In genomic region chr10:97334370-97335175, GRCh38 we compare ENCODE assay signal across 1 cellular context.
TF ChIP-seq lines count a peak whose summit lies in the region.

Gene FRAT2, minus strand, starts transcription at chr10:97334729. Its CDS starts 157 bp downstream, at chr10:97334572.

TF ChIP-seq in K562, 482 proteins besides CTCF, POLR2A, EP300 and RAD21 (continued from another document and continues in another):
- no peak; the same call in 1 of the 2 replicates for TF ChIP-seq HMGXB4 (CRISPR knock-in tag; IDR thresholded peaks at IDR 0.05)
- no peak for TF ChIP-seq ZNF507 (tag; conservative IDR thresholded peaks at IDR 0.05)
- no peak for TF ChIP-seq FUS (optimal IDR thresholded peaks at IDR 0.05; ENCODE audit: low read depth, low read length)
- TF ChIP-seq ZNF121 (CRISPR knock-in tag; conservative IDR thresholded peaks at IDR 0.05): no peak
- TF ChIP-seq ZNF146 (CRISPR knock-in tag; IDR thresholded peaks at IDR 0.05; ENCODE audit: unreplicated experiment): no peak
- no peak for TF ChIP-seq KAT7 (CRISPR knock-in tag; IDR thresholded peaks at IDR 0.05; ENCODE audit: borderline replicate concordance)
- TF ChIP-seq ZBTB40 (IDR thresholded peaks at IDR 0.05): no peak
- no peak for TF ChIP-seq ZBTB40 (CRISPR knock-in tag; IDR thresholded peaks at IDR 0.05)
- TF ChIP-seq CREB1 (IDR thresholded peaks at IDR 0.05): peak; percentile 84
- TF ChIP-seq CREB1 (CRISPR knock-in tag; IDR thresholded peaks at IDR 0.05): peak; percentile 88
- TF ChIP-seq MCM7 (IDR thresholded peaks at IDR 0.05): no peak
- TF ChIP-seq TGIF2 (CRISPR knock-in tag; IDR thresholded peaks at IDR 0.05): no peak
- no peak for TF ChIP-seq ZNF324 (CRISPR knock-in tag; IDR thresholded peaks at IDR 0.05)
- no peak for TF ChIP-seq MITF (IDR thresholded peaks at IDR 0.05)
- TF ChIP-seq POLR2AphosphoS2 (IDR thresholded peaks at IDR 0.05; ENCODE audit: low read length): no peak
- TF ChIP-seq NFRKB (IDR thresholded peaks at IDR 0.05; ENCODE audit: low read depth): no peak
- TF ChIP-seq USF1 (CRISPR knock-in tag; IDR thresholded peaks at IDR 0.05): peak; percentile 65
- TF ChIP-seq ELF2 (CRISPR knock-in tag; IDR thresholded peaks at IDR 0.05): peak; percentile 68
- no peak for TF ChIP-seq ZNF197 (CRISPR knock-in tag; IDR thresholded peaks at IDR 0.05; ENCODE audit: low read depth)
- TF ChIP-seq ZBTB8A (IDR thresholded peaks at IDR 0.05; ENCODE audit: partially characterized antibody): no peak
- TF ChIP-seq ZBTB1 (CRISPR knock-in tag; IDR thresholded peaks at IDR 0.05; ENCODE audit: borderline replicate concordance, low read depth): no peak; the same call in 1 of the 2 replicates
- TF ChIP-seq MAFG (tag; conservative IDR thresholded peaks at IDR 0.05): no peak
- TF ChIP-seq MTF1 (CRISPR knock-in tag; IDR thresholded peaks at IDR 0.05; ENCODE audit: borderline replicate concordance): no peak
- no peak for TF ChIP-seq PCBP2 (IDR thresholded peaks at IDR 0.05; ENCODE audit: low read depth, low read length, poor library complexity, severe bottlenecking)
- TF ChIP-seq NCOA2 (IDR thresholded peaks at IDR 0.05; ENCODE audit: partially characterized antibody in 2 of 2): no peak
- no peak for TF ChIP-seq PML (IDR thresholded peaks at IDR 0.05; ENCODE audit: low read length)
- TF ChIP-seq ZNF696 (CRISPR knock-in tag; conservative IDR thresholded peaks at IDR 0.05): no peak
- TF ChIP-seq SIX5 (IDR thresholded peaks at IDR 0.05; ENCODE audit: borderline replicate concordance in 1 of 2, insufficient read depth in 1 of 2, low read depth in 1 of 2, low read length in 2 of 2): peak in 1 of 2 experiments; percentile 37; a peak in 1 of 4 replicates
- TF ChIP-seq RBFOX2 (IDR thresholded peaks at IDR 0.05; ENCODE audit: low read depth, low read length): peak; percentile 87
- TF ChIP-seq ELF4 (CRISPR knock-in tag; IDR thresholded peaks at IDR 0.05): no peak
- no peak for TF ChIP-seq ZBTB43 (CRISPR knock-in tag; IDR thresholded peaks at IDR 0.05)
- TF ChIP-seq HBP1 (CRISPR knock-in tag; IDR thresholded peaks at IDR 0.05): no peak
- TF ChIP-seq GTF2E2 (tag; IDR thresholded peaks at IDR 0.05): no peak
- no peak for TF ChIP-seq PHB2 (IDR thresholded peaks at IDR 0.05; ENCODE audit: low read depth)
- peak; percentile 100 for TF ChIP-seq PRDM10 (IDR thresholded peaks at IDR 0.05; ENCODE audit: partially characterized antibody)
- no peak for TF ChIP-seq MXI1 (IDR thresholded peaks at IDR 0.05; ENCODE audit: low read depth, low read length)
- no peak for TF ChIP-seq BACH1 (tag; IDR thresholded peaks at IDR 0.05)
- TF ChIP-seq HDAC2 (IDR thresholded peaks at IDR 0.05): no peak
- TF ChIP-seq SMAD1 (IDR thresholded peaks at IDR 0.05; ENCODE audit: low read depth, low read length, partially characterized antibody): no peak
- TF ChIP-seq MAFF (IDR thresholded peaks at IDR 0.05; ENCODE audit: low read length): peak; percentile 26; the same call in 1 of the 2 replicates
- no peak for TF ChIP-seq SMARCA5 (IDR thresholded peaks at IDR 0.05)
- no peak for TF ChIP-seq ZBTB33 (CRISPR knock-in tag; IDR thresholded peaks at IDR 0.05)
- TF ChIP-seq ZBTB7A (IDR thresholded peaks at IDR 0.05; ENCODE audit: borderline replicate concordance, control insufficient read depth, low read depth, low read length): 0 out of 2 replicates have a peak, but pooled peaks have one; percentile 3
- no peak for TF ChIP-seq ZC3H4 (CRISPR knock-in tag; IDR thresholded peaks at IDR 0.05; ENCODE audit: borderline replicate concordance)
- peak; percentile 83 for TF ChIP-seq SP1 (CRISPR knock-in tag; IDR thresholded peaks at IDR 0.05)
